26 cellular contexts compared by ENCODE assay signal in genomic region chr1:87208936-87209335, GRCh38.
DNase-seq lines count a peak whose midpoint lies in the region; ATAC-seq and TF ChIP-seq lines count a peak whose summit lies in the region.
"Had no signal": no experiment of that assay in that cellular context is flagged by ENCODE, and none has a peak within 500 bp of the region (broad histone marks: within the 10 kb centered on the region; RNA-seq: fewer than 3 reads in every experiment).

No MANE protein-coding gene starts in this region.

- POLR2A ChIA-PET in naive thymus-derived CD4-positive, alpha-beta T cell (lab: Charles Lee), result no interaction called here
- POLR2A ChIA-PET in activated CD4-positive, alpha-beta T cell treated with anti-CD3 and anti-CD28 coated beads for 36 hours (lab: Charles Lee), result no interaction called here

- H3K36me3 ChIP-seq in upper lobe of right lung, result no peaks in the 10 kb centered on the region
- no peaks in the 10 kb centered on the region for H3K36me3 ChIP-seq in naive thymus-derived CD4-positive, alpha-beta T cell (ENCODE audit: control insufficient read depth in 2 of 3, insufficient read depth in 3 of 3, low read length in 3 of 3)
- H3K36me3 ChIP-seq: adrenal gland; BLaER1 treated with 17β-estradiol and CSF1 and Interleukin-3, amounts not matched to agents 10 nM and 100 nM; gastroesophageal sphincter; Peyer's patch; sigmoid colon; tibial nerve had no signal

- intact Hi-C loops in upper lobe of right lung (cut with DNase I), result no loop called here
- intact Hi-C loops in naive thymus-derived CD4-positive, alpha-beta T cell (cut with micrococcal nuclease), result no loop called here
- intact Hi-C loops in activated CD4-positive, alpha-beta T cell treated with anti-CD3 and anti-CD28 coated beads for 36 hours (cut with DNase I, micrococcal nuclease), result loop anchor here in 1 of 2 experiments (10.0 kb wide), 1 partner anchor 56 kb away; no protein-coding TSS in a partner anchor

- no peaks in the 10 kb centered on the region for H3K36me3 Mint-ChIP-seq in naive thymus-derived CD4-positive, alpha-beta T cell
- no peaks in the 10 kb centered on the region for H3K36me3 Mint-ChIP-seq in activated CD4-positive, alpha-beta T cell treated with anti-CD3 and anti-CD28 coated beads for 36 hours (ENCODE audit: low read depth)
- H3K36me3 Mint-ChIP-seq: naive thymus-derived CD8-positive, alpha-beta T cell had no signal

- ATAC-seq in upper lobe of right lung (peak; percentile 52), HG03521 (IDR thresholded peaks at IDR 0.05; ENCODE audit: unreplicated experiment) (no peak)
- no peak for ATAC-seq in naive thymus-derived CD4-positive, alpha-beta T cell
- ATAC-seq in activated CD4-positive, alpha-beta T cell treated with anti-CD3 and anti-CD28 coated beads for 36 hours, result no peak
- ATAC-seq: body of pancreas; gastroesophageal sphincter; naive thymus-derived CD8-positive, alpha-beta T cell had no signal

- no peaks in the 10 kb centered on the region for H3K9me3 ChIP-seq in upper lobe of right lung
- no peaks in the 10 kb centered on the region for H3K9me3 ChIP-seq in naive thymus-derived CD4-positive, alpha-beta T cell (ENCODE audit: control insufficient read depth in 2 of 3, low read length in 3 of 3)
- H3K9me3 ChIP-seq: adrenal gland, body of pancreas, gastroesophageal sphincter, Peyer's patch, sigmoid colon, tibial nerve had no signal

- H3K27me3 Mint-ChIP-seq in naive thymus-derived CD4-positive, alpha-beta T cell, result peaks cover 11 to 52% (median 14%) of the 10 kb centered on the region in 5 donors
- peaks cover 9% of the 10 kb centered on the region for H3K27me3 Mint-ChIP-seq in activated CD4-positive, alpha-beta T cell treated with anti-CD3 and anti-CD28 coated beads for 36 hours

- no peak overlapping the region for H3K4me3 ChIP-seq in upper lobe of right lung
- H3K4me3 ChIP-seq in naive thymus-derived CD4-positive, alpha-beta T cell (ENCODE audit: low read length), result no peak overlapping the region
- H3K4me3 ChIP-seq: adrenal gland; BLaER1 treated with 17β-estradiol and CSF1 and Interleukin-3, amounts not matched to agents 10 nM and 100 nM; body of pancreas; gastroesophageal sphincter; lung; Peyer's patch; sigmoid colon; tibial nerve had no signal

- H3K27ac ChIP-seq in cingulate gyrus (ENCODE audit: low read depth, low read length) (peak overlapping the region; percentile 24), upper lobe of right lung (no peak overlapping the region)
- no peak overlapping the region for H3K27ac ChIP-seq in naive thymus-derived CD4-positive, alpha-beta T cell (ENCODE audit: low read depth, low read length)
- H3K27ac ChIP-seq: adrenal gland; BLaER1 treated with 17β-estradiol and CSF1 and Interleukin-3, amounts not matched to agents 10 nM and 100 nM; body of pancreas; gastroesophageal sphincter; Peyer's patch; sigmoid colon; tibial nerve had no signal

- peaks cover 0 to 2% (median 0%) of the 10 kb centered on the region in 7 donors for H3K4me1 Mint-ChIP-seq in naive thymus-derived CD4-positive, alpha-beta T cell
- no peaks in the 10 kb centered on the region for H3K4me1 Mint-ChIP-seq in activated CD4-positive, alpha-beta T cell treated with anti-CD3 and anti-CD28 coated beads for 36 hours
- H3K4me1 Mint-ChIP-seq: naive thymus-derived CD8-positive, alpha-beta T cell had no signal

- TF ChIP-seq CTCF in upper lobe of right lung (IDR thresholded peaks at IDR 0.05), result no peak

- DNase-seq in KBM-7, result peak; percentile 77
- DNase-seq in OCI-M1 (lab: John Stamatoyannopoulos, UW), result peak; percentile 91
- no peak for DNase-seq in upper lobe of right lung
- DNase-seq in naive thymus-derived CD4-positive, alpha-beta T cell, result no peak
- DNase-seq in activated CD4-positive, alpha-beta T cell treated with anti-CD3 and anti-CD28 coated beads for 36 hours, result no peak
- DNase-seq: activated CD4-positive, alpha-beta T cell treated with anti-CD3 and anti-CD28 coated beads, Interleukin-2, amount 50 U/mL, for 4 hours; activated CD4-positive, CD25-positive, alpha-beta regulatory T cell; activated naive CD4-positive, alpha-beta T cell; adrenal gland; body of pancreas; cerebellar nuclear complex; naive thymus-derived CD8-positive, alpha-beta T cell; NCI-H1930; NCI-H524 treated with DMSO at 0.1 percent for 48 hours; Peyer's patch; SHP77 treated with DMSO at 0.1 percent for 48 hours; sigmoid colon; stimulated activated CD4-positive, alpha-beta T cell treated with anti-CD3 and anti-CD28 coated beads, Interleukin-12 subunit alpha, Interleukin-12 subunit beta, amount 100 ng/mL, for 4 hours; stimulated activated CD4-positive, alpha-beta T cell treated with anti-CD3 and anti-CD28 coated beads, Interleukin-2, amount 100 ng/mL, for 48 hours; T-helper 9 cell had no signal

- peaks cover 9% of the 10 kb centered on the region for H3K4me1 ChIP-seq in upper lobe of right lung
- no peaks in the 10 kb centered on the region for H3K4me1 ChIP-seq in naive thymus-derived CD4-positive, alpha-beta T cell (ENCODE audit: control insufficient read depth in 2 of 2, insufficient read depth in 2 of 2, low read length in 2 of 2)
- H3K4me1 ChIP-seq: adrenal gland, body of pancreas, Peyer's patch, tibial nerve had no signal

- H3K4me3 Mint-ChIP-seq in naive thymus-derived CD4-positive, alpha-beta T cell, result no peak overlapping the region
- H3K4me3 Mint-ChIP-seq in activated CD4-positive, alpha-beta T cell treated with anti-CD3 and anti-CD28 coated beads for 36 hours, result no peak overlapping the region
- H3K4me3 Mint-ChIP-seq: naive thymus-derived CD8-positive, alpha-beta T cell had no signal

- H3K27ac Mint-ChIP-seq in naive thymus-derived CD4-positive, alpha-beta T cell, result no peak overlapping the region
- H3K27ac Mint-ChIP-seq in activated CD4-positive, alpha-beta T cell treated with anti-CD3 and anti-CD28 coated beads for 36 hours, result no peak overlapping the region
- H3K27ac Mint-ChIP-seq: naive thymus-derived CD8-positive, alpha-beta T cell had no signal

- CTCF ChIA-PET in naive thymus-derived CD4-positive, alpha-beta T cell (lab: Charles Lee), result no interaction called here
- CTCF ChIA-PET in activated CD4-positive, alpha-beta T cell treated with anti-CD3 and anti-CD28 coated beads for 36 hours (lab: Charles Lee), result no interaction called here

- H3K27me3 ChIP-seq in upper lobe of right lung, result no peaks in the 10 kb centered on the region
- no peaks in the 10 kb centered on the region for H3K27me3 ChIP-seq in naive thymus-derived CD4-positive, alpha-beta T cell (ENCODE audit: control insufficient read depth in 2 of 2, insufficient read depth in 2 of 2, low read length in 2 of 2)
- H3K27me3 ChIP-seq: adrenal gland, body of pancreas, gastroesophageal sphincter, Peyer's patch, sigmoid colon, tibial nerve had no signal

- H3K9me3 Mint-ChIP-seq in naive thymus-derived CD4-positive, alpha-beta T cell, result peaks cover 0 to 1% (median 0%) of the 10 kb centered on the region in 11 donors
- H3K9me3 Mint-ChIP-seq in activated CD4-positive, alpha-beta T cell treated with anti-CD3 and anti-CD28 coated beads for 36 hours (ENCODE audit: low read depth), result no peaks in the 10 kb centered on the region
- H3K9me3 Mint-ChIP-seq: naive thymus-derived CD8-positive, alpha-beta T cell had no signal

- in situ Hi-C loops in KBM-7 (cut with MboI; ENCODE audit: low pct_unique_long_range_greater_than_20kb, low sequenced_read_pairs), result no loop called here

Comparison
In these comparisons a context has a peak if more than half of its experiments do, and no peak if none do; other contexts are left out.
1. DNase-seq: peak in KBM-7 (single experiment) and OCI-M1 (single experiment); none in upper lobe of right lung (single experiment), naive thymus-derived CD4-positive, alpha-beta T cell (0 of 9) and activated CD4-positive, alpha-beta T cell treated with anti-CD3 and anti-CD28 coated beads for 36 hours (single experiment).